1 cellular context compared by ENCODE assay signal in the genomic region with DNA sequence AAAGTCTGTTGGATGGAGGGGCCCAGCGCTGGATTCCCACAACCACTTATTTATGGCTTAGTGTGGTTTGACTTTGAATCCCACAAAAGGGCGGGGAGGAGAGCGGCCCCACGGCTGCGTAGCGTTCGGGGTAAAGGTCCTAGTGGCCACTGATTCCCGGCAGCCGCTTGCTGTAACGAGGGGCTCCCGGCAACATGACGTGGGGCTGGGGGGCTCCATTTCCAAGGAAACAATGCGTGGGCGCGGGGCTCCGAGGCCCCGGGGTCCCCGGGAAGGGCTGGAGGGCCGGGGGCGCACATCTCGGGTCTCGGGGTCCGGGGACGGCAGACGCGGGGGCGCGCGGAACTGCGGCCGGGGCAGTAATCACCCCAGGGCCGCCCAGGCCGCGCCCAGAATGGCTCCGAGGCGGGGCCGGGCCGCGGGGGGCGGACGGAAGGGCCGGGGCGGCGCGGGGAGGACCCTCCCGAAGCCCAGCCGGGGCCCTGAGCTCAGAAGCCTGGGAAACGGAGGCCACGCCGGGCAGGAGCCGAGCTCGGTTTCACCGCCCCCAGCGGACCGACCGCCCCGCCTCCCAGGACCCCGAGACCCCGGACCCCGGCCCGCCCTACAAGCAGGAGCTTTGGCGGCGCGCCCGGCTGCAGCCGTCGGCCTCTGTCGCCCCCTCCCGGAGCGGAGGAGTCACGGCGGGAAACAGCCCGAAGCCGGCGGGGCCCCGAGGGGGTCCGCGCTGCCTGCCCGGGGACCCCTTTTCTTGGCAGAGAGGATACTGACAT.
TF ChIP-seq lines count a peak whose summit lies in the region.

No MANE protein-coding gene starts in this region.

TF ChIP-seq in SK-N-SH, 30 proteins besides CTCF, POLR2A, EP300 and RAD21 (continued from another document):
- TF ChIP-seq, protein P1, sequence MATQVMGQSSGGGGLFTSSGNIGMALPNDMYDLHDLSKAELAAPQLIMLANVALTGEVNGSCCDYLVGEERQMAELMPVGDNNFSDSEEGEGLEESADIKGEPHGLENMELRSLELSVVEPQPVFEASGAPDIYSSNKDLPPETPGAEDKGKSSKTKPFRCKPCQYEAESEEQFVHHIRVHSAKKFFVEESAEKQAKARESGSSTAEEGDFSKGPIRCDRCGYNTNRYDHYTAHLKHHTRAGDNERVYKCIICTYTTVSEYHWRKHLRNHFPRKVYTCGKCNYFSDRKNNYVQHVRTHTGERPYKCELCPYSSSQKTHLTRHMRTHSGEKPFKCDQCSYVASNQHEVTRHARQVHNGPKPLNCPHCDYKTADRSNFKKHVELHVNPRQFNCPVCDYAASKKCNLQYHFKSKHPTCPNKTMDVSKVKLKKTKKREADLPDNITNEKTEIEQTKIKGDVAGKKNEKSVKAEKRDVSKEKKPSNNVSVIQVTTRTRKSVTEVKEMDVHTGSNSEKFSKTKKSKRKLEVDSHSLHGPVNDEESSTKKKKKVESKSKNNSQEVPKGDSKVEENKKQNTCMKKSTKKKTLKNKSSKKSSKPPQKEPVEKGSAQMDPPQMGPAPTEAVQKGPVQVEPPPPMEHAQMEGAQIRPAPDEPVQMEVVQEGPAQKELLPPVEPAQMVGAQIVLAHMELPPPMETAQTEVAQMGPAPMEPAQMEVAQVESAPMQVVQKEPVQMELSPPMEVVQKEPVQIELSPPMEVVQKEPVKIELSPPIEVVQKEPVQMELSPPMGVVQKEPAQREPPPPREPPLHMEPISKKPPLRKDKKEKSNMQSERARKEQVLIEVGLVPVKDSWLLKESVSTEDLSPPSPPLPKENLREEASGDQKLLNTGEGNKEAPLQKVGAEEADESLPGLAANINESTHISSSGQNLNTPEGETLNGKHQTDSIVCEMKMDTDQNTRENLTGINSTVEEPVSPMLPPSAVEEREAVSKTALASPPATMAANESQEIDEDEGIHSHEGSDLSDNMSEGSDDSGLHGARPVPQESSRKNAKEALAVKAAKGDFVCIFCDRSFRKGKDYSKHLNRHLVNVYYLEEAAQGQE (IDR thresholded peaks at IDR 0.05; ENCODE audit: low read depth, low read length), result no peak
- TF ChIP-seq TCF12 (IDR thresholded peaks at IDR 0.05) (no peak), FOSL2 (IDR thresholded peaks at IDR 0.05; ENCODE audit: borderline replicate concordance, low read depth) (no peak), MAX (IDR thresholded peaks at IDR 0.05; ENCODE audit: low read depth) (no peak), USF2 (IDR thresholded peaks at IDR 0.05; ENCODE audit: borderline replicate concordance, low read depth, low read length) (no peak), TAF1 (IDR thresholded peaks at IDR 0.05; ENCODE audit: borderline replicate concordance, low read depth, low read length) (peak; percentile 72; the same call in 1 of the 2 replicates), CHD2 (IDR thresholded peaks at IDR 0.05; ENCODE audit: low read length, partially characterized antibody) (no peak), ZBTB33 (IDR thresholded peaks at IDR 0.05; ENCODE audit: borderline replicate concordance, low read depth) (0 out of 2 replicates have a peak, but pooled peaks have one; percentile 17), MXI1 (IDR thresholded peaks at IDR 0.05; ENCODE audit: low read depth, low read length) (no peak), ELF1 (IDR thresholded peaks at IDR 0.05) (no peak), SIN3A (IDR thresholded peaks at IDR 0.05; ENCODE audit: borderline replicate concordance, low read depth, low read length) (no peak), FOXJ3 (CRISPR knock-in tag; IDR thresholded peaks at IDR 0.05) (no peak)
- TF ChIP-seq, protein P2, sequence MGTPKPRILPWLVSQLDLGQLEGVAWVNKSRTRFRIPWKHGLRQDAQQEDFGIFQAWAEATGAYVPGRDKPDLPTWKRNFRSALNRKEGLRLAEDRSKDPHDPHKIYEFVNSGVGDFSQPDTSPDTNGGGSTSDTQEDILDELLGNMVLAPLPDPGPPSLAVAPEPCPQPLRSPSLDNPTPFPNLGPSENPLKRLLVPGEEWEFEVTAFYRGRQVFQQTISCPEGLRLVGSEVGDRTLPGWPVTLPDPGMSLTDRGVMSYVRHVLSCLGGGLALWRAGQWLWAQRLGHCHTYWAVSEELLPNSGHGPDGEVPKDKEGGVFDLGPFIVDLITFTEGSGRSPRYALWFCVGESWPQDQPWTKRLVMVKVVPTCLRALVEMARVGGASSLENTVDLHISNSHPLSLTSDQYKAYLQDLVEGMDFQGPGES (IDR thresholded peaks at IDR 0.05; ENCODE audit: low read depth, low read length), result no peak
TF ChIP-seq in SK-N-SH: peak in this region for 5.
